Comparison of ENCODE assay signal across 1 cellular context in the genomic region with DNA sequence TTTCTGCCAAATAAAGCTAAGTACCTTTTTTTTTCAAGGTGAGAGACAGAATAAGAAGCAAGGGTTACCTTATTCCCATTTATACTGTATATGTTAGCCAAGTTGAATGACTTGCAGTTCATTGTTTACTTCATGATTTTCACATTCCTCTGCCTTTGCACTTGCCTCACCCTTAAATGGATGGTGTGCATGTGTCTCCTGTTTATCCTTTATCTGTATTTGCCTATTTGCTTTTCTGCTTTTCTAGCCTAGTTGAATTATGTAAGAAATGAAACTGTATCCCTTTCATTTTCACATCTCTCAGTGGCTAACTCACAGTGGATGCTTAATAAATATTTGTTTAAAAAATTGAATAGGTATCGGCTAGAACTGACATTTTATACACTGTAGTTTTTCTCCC.
TF ChIP-seq lines count a peak whose summit lies in the region.

No MANE protein-coding gene starts in this region.

TF ChIP-seq in A549, 52 proteins besides CTCF, POLR2A, EP300 and RAD21 (continued from another document):
- TF ChIP-seq, protein P1, sequence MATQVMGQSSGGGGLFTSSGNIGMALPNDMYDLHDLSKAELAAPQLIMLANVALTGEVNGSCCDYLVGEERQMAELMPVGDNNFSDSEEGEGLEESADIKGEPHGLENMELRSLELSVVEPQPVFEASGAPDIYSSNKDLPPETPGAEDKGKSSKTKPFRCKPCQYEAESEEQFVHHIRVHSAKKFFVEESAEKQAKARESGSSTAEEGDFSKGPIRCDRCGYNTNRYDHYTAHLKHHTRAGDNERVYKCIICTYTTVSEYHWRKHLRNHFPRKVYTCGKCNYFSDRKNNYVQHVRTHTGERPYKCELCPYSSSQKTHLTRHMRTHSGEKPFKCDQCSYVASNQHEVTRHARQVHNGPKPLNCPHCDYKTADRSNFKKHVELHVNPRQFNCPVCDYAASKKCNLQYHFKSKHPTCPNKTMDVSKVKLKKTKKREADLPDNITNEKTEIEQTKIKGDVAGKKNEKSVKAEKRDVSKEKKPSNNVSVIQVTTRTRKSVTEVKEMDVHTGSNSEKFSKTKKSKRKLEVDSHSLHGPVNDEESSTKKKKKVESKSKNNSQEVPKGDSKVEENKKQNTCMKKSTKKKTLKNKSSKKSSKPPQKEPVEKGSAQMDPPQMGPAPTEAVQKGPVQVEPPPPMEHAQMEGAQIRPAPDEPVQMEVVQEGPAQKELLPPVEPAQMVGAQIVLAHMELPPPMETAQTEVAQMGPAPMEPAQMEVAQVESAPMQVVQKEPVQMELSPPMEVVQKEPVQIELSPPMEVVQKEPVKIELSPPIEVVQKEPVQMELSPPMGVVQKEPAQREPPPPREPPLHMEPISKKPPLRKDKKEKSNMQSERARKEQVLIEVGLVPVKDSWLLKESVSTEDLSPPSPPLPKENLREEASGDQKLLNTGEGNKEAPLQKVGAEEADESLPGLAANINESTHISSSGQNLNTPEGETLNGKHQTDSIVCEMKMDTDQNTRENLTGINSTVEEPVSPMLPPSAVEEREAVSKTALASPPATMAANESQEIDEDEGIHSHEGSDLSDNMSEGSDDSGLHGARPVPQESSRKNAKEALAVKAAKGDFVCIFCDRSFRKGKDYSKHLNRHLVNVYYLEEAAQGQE (IDR thresholded peaks at IDR 0.05), result no peak
- TF ChIP-seq FOSB (CRISPR knock-in tag; IDR thresholded peaks at IDR 0.05), result no peak
- TF ChIP-seq NFE2L2 (conservative IDR thresholded peaks at IDR 0.05; ENCODE audit: low read length), result peak; percentile 89
- TF ChIP-seq EHMT2 (IDR thresholded peaks at IDR 0.05; ENCODE audit: low read depth), result no peak
- no peak for TF ChIP-seq TP53 (CRISPR knock-in tag; IDR thresholded peaks at IDR 0.05)
- TF ChIP-seq ZSCAN20 (CRISPR knock-in tag; IDR thresholded peaks at IDR 0.05), result no peak
- TF ChIP-seq, protein P2, sequence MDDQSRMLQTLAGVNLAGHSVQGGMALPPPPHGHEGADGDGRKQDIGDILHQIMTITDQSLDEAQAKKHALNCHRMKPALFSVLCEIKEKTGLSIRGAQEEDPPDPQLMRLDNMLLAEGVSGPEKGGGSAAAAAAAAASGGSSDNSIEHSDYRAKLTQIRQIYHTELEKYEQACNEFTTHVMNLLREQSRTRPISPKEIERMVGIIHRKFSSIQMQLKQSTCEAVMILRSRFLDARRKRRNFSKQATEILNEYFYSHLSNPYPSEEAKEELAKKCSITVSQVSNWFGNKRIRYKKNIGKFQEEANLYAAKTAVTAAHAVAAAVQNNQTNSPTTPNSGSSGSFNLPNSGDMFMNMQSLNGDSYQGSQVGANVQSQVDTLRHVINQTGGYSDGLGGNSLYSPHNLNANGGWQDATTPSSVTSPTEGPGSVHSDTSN (IDR thresholded peaks at IDR 0.05), result no peak
- TF ChIP-seq, protein P3, sequence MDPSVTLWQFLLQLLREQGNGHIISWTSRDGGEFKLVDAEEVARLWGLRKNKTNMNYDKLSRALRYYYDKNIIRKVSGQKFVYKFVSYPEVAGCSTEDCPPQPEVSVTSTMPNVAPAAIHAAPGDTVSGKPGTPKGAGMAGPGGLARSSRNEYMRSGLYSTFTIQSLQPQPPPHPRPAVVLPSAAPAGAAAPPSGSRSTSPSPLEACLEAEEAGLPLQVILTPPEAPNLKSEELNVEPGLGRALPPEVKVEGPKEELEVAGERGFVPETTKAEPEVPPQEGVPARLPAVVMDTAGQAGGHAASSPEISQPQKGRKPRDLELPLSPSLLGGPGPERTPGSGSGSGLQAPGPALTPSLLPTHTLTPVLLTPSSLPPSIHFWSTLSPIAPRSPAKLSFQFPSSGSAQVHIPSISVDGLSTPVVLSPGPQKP (IDR thresholded peaks at IDR 0.05; ENCODE audit: low read depth, low read length), result no peak
- TF ChIP-seq JUN (IDR thresholded peaks at IDR 0.05), result peak; percentile 71 to 80; a peak in 3 of 5 replicates
- TF ChIP-seq CBX2 (IDR thresholded peaks at IDR 0.05; ENCODE audit: borderline replicate concordance, low read depth), result no peak
- no peak for TF ChIP-seq CHD2 (IDR thresholded peaks at IDR 0.05; ENCODE audit: low read length, partially characterized antibody)
TF ChIP-seq in A549: peak in this region for 10.
